Comparison of ENCODE assay signal across 29 cellular contexts in the genomic region with DNA sequence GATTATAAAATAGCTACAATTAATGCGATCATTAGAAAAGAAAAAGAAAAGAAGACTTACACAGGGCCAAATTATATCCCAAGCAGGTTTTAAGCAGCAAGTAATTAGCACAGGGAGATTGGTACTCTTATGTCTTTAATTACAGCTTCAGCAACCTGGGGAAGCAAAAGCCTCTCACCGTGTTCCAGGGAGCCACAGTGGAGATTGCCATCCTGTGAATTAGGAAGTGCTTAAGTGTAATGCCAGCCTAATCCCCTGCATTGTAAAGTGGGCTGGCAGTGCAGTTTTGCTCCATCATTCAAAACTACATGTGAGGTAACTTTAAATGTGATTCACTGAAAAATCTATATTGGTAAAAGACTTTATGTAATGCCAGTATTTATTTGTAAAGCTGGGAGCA.
"Had no signal": no experiment of that assay in that cellular context is flagged by ENCODE, and none has a peak within 500 bp of the region (broad histone marks: within the 10 kb centered on the region; RNA-seq: fewer than 3 reads in every experiment).

No MANE protein-coding gene starts in this region.

- H3K27ac ChIP-seq: brain microvascular endothelial cell, coronary artery, dorsolateral prefrontal cortex, esophagus muscularis mucosa, foreskin keratinocyte, gastrocnemius medialis, heart left ventricle had no signal

- H3K9me3 Mint-ChIP-seq: activated CD4-positive, alpha-beta T cell treated with anti-CD3 and anti-CD28 coated beads, Interleukin-2, amount 10 ng/mL, durations not matched to agents 7 days and 5 days; central memory CD8-positive, alpha-beta T cell had no signal

- H3K27me3 Mint-ChIP-seq: activated CD4-positive, alpha-beta memory T cell treated with anti-CD3 and anti-CD28 coated beads, Interleukin-2, amount 10 ng/mL, durations not matched to agents 7 days and 5 days; activated CD4-positive, alpha-beta T cell treated with anti-CD3 and anti-CD28 coated beads, Interleukin-2, amount 10 ng/mL, durations not matched to agents 7 days and 5 days; activated naive CD8-positive, alpha-beta T cell; activated T-cell treated with anti-CD3 and anti-CD28 coated beads, Interleukin-2, amount 50 U/mL, for 24 hours; central memory CD8-positive, alpha-beta T cell; dendritic cell treated with granulocyte-macrophage colony-stimulating factor and Interleukin-4, amounts not matched to agents 40 ng/mL and 50 ng/mL, for 4 days had no signal

- H3K27me3 ChIP-seq: brain microvascular endothelial cell, esophagus muscularis mucosa, foreskin keratinocyte, gastrocnemius medialis, heart left ventricle had no signal

- H3K4me1 ChIP-seq: esophagus muscularis mucosa, foreskin keratinocyte, gastrocnemius medialis, heart left ventricle had no signal

- H3K4me3 Mint-ChIP-seq: activated CD4-positive, alpha-beta memory T cell treated with anti-CD3 and anti-CD28 coated beads, Interleukin-2, amount 10 ng/mL, durations not matched to agents 7 days and 5 days; activated CD4-positive, alpha-beta T cell treated with anti-CD3 and anti-CD28 coated beads, Interleukin-2, amount 10 ng/mL, durations not matched to agents 7 days and 5 days; activated naive CD8-positive, alpha-beta T cell; activated T-cell treated with anti-CD3 and anti-CD28 coated beads, Interleukin-2, amount 50 U/mL, for 24 hours; activated T-cell treated with anti-CD3 and anti-CD28 coated beads, Interleukin-2, amount 50 U/mL, for 72 hours; central memory CD8-positive, alpha-beta T cell; dendritic cell treated with granulocyte-macrophage colony-stimulating factor and Interleukin-4, amounts not matched to agents 40 ng/mL and 50 ng/mL, for 4 days; WTC11 had no signal

- H3K4me3 ChIP-seq: coronary artery, dorsolateral prefrontal cortex, esophagus muscularis mucosa, gastrocnemius medialis, heart left ventricle had no signal

- H3K36me3 ChIP-seq: brain microvascular endothelial cell, esophagus muscularis mucosa, gastrocnemius medialis, heart left ventricle had no signal

- H3K9me3 ChIP-seq: gastrocnemius medialis had no signal

- H3K4me1 Mint-ChIP-seq: activated CD4-positive, alpha-beta memory T cell treated with anti-CD3 and anti-CD28 coated beads, Interleukin-2, amount 10 ng/mL, durations not matched to agents 7 days and 5 days; activated CD4-positive, alpha-beta T cell treated with anti-CD3 and anti-CD28 coated beads, Interleukin-2, amount 10 ng/mL, durations not matched to agents 7 days and 5 days; central memory CD8-positive, alpha-beta T cell had no signal

- H3K27ac Mint-ChIP-seq: activated CD4-positive, alpha-beta memory T cell treated with anti-CD3 and anti-CD28 coated beads, Interleukin-2, amount 10 ng/mL, durations not matched to agents 7 days and 5 days; activated CD4-positive, alpha-beta T cell treated with anti-CD3 and anti-CD28 coated beads, Interleukin-2, amount 10 ng/mL, durations not matched to agents 7 days and 5 days; activated naive CD8-positive, alpha-beta T cell; activated T-cell treated with anti-CD3 and anti-CD28 coated beads, Interleukin-2, amount 50 U/mL, for 24 hours; activated T-cell treated with anti-CD3 and anti-CD28 coated beads, Interleukin-2, amount 50 U/mL, for 72 hours; dendritic cell treated with granulocyte-macrophage colony-stimulating factor and Interleukin-4, amounts not matched to agents 40 ng/mL and 50 ng/mL, for 4 days; WTC11 had no signal

- DNase-seq: activated CD4-positive, alpha-beta memory T cell treated with anti-CD3 and anti-CD28 coated beads, Interleukin-2, amount 10 ng/mL, durations not matched to agents 7 days and 5 days; activated CD4-positive, alpha-beta T cell treated with anti-CD3 and anti-CD28 coated beads for 1 hour; activated CD4-positive, alpha-beta T cell treated with anti-CD3 and anti-CD28 coated beads for 4 hours; activated CD4-positive, alpha-beta T cell treated with anti-CD3 and anti-CD28 coated beads, Interleukin-2, amount 10 ng/mL, durations not matched to agents 7 days and 5 days; activated CD4-positive, alpha-beta T cell treated with anti-CD3 and anti-CD28 coated beads, Interleukin-2, amount 50 U/mL, for 4 hours; activated CD8-positive, alpha-beta memory T cell treated with anti-CD3 and anti-CD28 coated beads, Interleukin-2, amount 50 U/mL, for 48 hours; activated gamma-delta T cell treated with Interleukin-2 at 50 U/mL for 16 hours; activated naive CD4-positive, alpha-beta T cell treated with anti-CD3 and anti-CD28 coated beads, Interleukin-2, amount 50 U/mL, for 16 hours; activated naive CD4-positive, alpha-beta T cell treated with Interleukin-2 at 50 U/mL for 16 hours; activated T-cell treated with anti-CD3 and anti-CD28 coated beads for 4 hours; activated T-cell treated with anti-CD3 and anti-CD28 coated beads, Interleukin-2, amount 50 U/mL, for 24 hours; activated T-cell treated with anti-CD3 and anti-CD28 coated beads, Interleukin-2, amount 50 U/mL, for 72 hours; amniotic stem cell; anterior cingulate cortex; brain microvascular endothelial cell; dorsolateral prefrontal cortex; effector memory CD4-positive, alpha-beta T cell; erythroblast; foreskin keratinocyte; gastrocnemius medialis; glutamatergic neuron; heart left ventricle; T-helper 2 cell had no signal

- H3K36me3 Mint-ChIP-seq: activated naive CD8-positive, alpha-beta T cell; WTC11 had no signal

- ATAC-seq: activated T-cell treated with anti-CD3 and anti-CD28 coated beads, Interleukin-2, amount 50 U/mL, for 72 hours; foreskin keratinocyte; gastrocnemius medialis; heart left ventricle; WTC11 had no signal
